In genomic region chr12:52202361-52203078, GRCh38 we compare ENCODE assay signal across 8 cellular contexts. TPM values are rescaled to one million over a fixed set of nuclear protein-coding genes. Genes with fewer than 3 reads are reported as not detected.
DNase-seq lines count a peak whose midpoint lies in the region; ATAC-seq, FAIRE-seq and TF ChIP-seq lines count a peak whose summit lies in the region.

No MANE protein-coding gene starts in this region.

- DNase-seq in ACHN = peak; percentile 72
- no peak for DNase-seq in H54 (ENCODE audit: insufficient read length, low spot score)
- DNase-seq in pons (ENCODE audit: low spot score) = no peak
- no peak for DNase-seq in sciatic nerve (ENCODE audit: low spot score)
- DNase-seq in DMS153 treated with DMSO at 0.1 percent for 48 hours (lab: John Stamatoyannopoulos, UW; ENCODE audit: unreplicated experiment) = no peak

- TF ChIP-seq CTCF in VCaP (conservative IDR thresholded peaks at IDR 0.05) = no peak

- intact Hi-C loops in sciatic nerve (cut with DNase I) = no loop called here

- TF ChIP-seq POLR2A in H54 (IDR thresholded peaks at IDR 0.05; ENCODE audit: low read depth, low read length) = 0 out of 2 replicates have a peak, but pooled peaks have one; percentile 28

- no peaks in the 10 kb centered on the region for H3K9me3 ChIP-seq in mesodermal cell (ENCODE audit: control insufficient read depth, low read length)

- H3K4me3 ChIP-seq in mesodermal cell (ENCODE audit: extremely low read depth, insufficient read depth, low read length, poor library complexity, severe bottlenecking) = no peak overlapping the region

- in situ Hi-C loops in ACHN (cut with HindIII; ENCODE audit: low pct_ligation_motif_present, low pct_unique_long_range_greater_than_20kb, low sequenced_read_pairs) = no loop called here

- 81 to 82% methylated on average over 6 to 12 of the region's 18 CpGs for WGBS in mesodermal cell (ENCODE audit: insufficient coverage in 2 of 2), 2 experiments

- no peaks in the 10 kb centered on the region for H3K36me3 ChIP-seq in mesodermal cell (ENCODE audit: control insufficient read depth, insufficient read depth, low read length)

- peak overlapping the region; percentile 33; the same call in 1 of the 2 replicates for H3K27ac ChIP-seq in VCaP
- H3K27ac ChIP-seq in mesodermal cell (ENCODE audit: low read depth, low read length, severe bottlenecking) = peak overlapping the region; percentile 36

- ATAC-seq in GM21528 (IDR thresholded peaks at IDR 0.05; ENCODE audit: low FRiP score, unreplicated experiment) (no peak), sciatic nerve (no peak)

- FAIRE-seq in H54 (lab: Jason Lieb, UNC) = no peak

- H3K4me1 ChIP-seq in mesodermal cell (ENCODE audit: control insufficient read depth, insufficient read depth, low read length, poor library complexity, severe bottlenecking) = peaks cover 36% of the 10 kb centered on the region

RNA-seq across cellular contexts. Expression of gene KRT80, which starts 10.7 kb away (rescaled TPM):
- 1.1 TPM for polyA plus RNA-seq in mesodermal cell (2013, experiment 1 of 2)
- 0.81 TPM for polyA plus RNA-seq in mesodermal cell (2013, experiment 2 of 2)
- 0.13 TPM for total RNA-seq in sciatic nerve

RNA-seq across cellular contexts. Expression of gene KRT7, which starts 30.5 kb away (rescaled TPM):
- 3.2 TPM for polyA plus RNA-seq in mesodermal cell (2013, experiment 1 of 2)
- polyA plus RNA-seq in mesodermal cell (2013, experiment 2 of 2) = 1.4 TPM
- 4.0 TPM for total RNA-seq in sciatic nerve
